ENCODE assay signal across 10 cellular contexts in genomic region chr7:33933611-33934281, GRCh38. TPM values are rescaled to one million over a fixed set of nuclear protein-coding genes. Genes with fewer than 3 reads are reported as not detected.
A peak's percentile ranks its signal among the peaks of the same experiment; 100 is the strongest.
DNase-seq lines count a peak whose midpoint lies in the region; TF ChIP-seq lines count a peak whose summit lies in the region.
"Had no signal": no experiment of that assay in that cellular context is flagged by ENCODE, and none has a peak within 500 bp of the region (broad histone marks: within the 10 kb centered on the region; RNA-seq: fewer than 3 reads in every experiment).

No MANE protein-coding gene starts in this region.

- H3K4me1 ChIP-seq in Karpas-422 (ENCODE audit: low read length) = no peaks in the 10 kb centered on the region

- DNase-seq in ELF-1 (ENCODE audit: low read depth, low spot score) (peak; percentile 81), RKO (ENCODE audit: low spot score) (peak; percentile 92), epithelial cell of proximal tubule (ENCODE audit: low read depth) (peak; percentile 66), retina (peak; percentile 25), DMS153 treated with DMSO at 0.1 percent for 48 hours (lab: John Stamatoyannopoulos, UW; ENCODE audit: unreplicated experiment) (no peak), Karpas-422 (no peak), SHP77 (lab: John Stamatoyannopoulos, UW) (no peak)
- no peak for DNase-seq in activated CD4-positive, alpha-beta T cell treated with anti-CD3 and anti-CD28 coated beads for 1 hour

- H3K9me2 ChIP-seq in Karpas-422 (replicated peaks; ENCODE audit: insufficient read depth, low read length) = no peaks in the 10 kb centered on the region

- no peaks in the 10 kb centered on the region for H4K20me1 ChIP-seq in Karpas-422 (ENCODE audit: insufficient read depth, low read depth, low read length)

- no peak overlapping the region for H3K4me2 ChIP-seq in Karpas-422 (ENCODE audit: low read depth, low read length, poor library complexity, severe bottlenecking)

- no peak overlapping the region for H2AFZ ChIP-seq in Karpas-422 (ENCODE audit: low read length)

- TF ChIP-seq CTCF in epithelial cell of proximal tubule (conservative IDR thresholded peaks at IDR 0.05; ENCODE audit: low read depth, low read length) = no peak

- no peaks in the 10 kb centered on the region for H3K79me2 ChIP-seq in Karpas-422 (ENCODE audit: low read length)

- no peak overlapping the region for H3K4me3 ChIP-seq in epithelial cell of proximal tubule (ENCODE audit: low read depth, low read length)
- H3K4me3 ChIP-seq in Karpas-422 (ENCODE audit: low read length) = no peak overlapping the region
- H3K4me3 ChIP-seq: K562 had no signal

- no peaks in the 10 kb centered on the region for H3K36me3 ChIP-seq in Karpas-422 (ENCODE audit: insufficient read depth, low read length)
- H3K36me3 ChIP-seq: heart left ventricle had no signal

- no peaks in the 10 kb centered on the region for H3K9me3 ChIP-seq in Karpas-422 (ENCODE audit: low read length)
- H3K9me3 ChIP-seq: heart left ventricle had no signal

- no peak overlapping the region for H3K9ac ChIP-seq in Karpas-422 (ENCODE audit: low read length)

- no peak overlapping the region for H3K27ac ChIP-seq in Karpas-422 (ENCODE audit: low read length)
- H3K27ac ChIP-seq: heart left ventricle had no signal

- H3K27me3 ChIP-seq in Karpas-422 (ENCODE audit: low read length) = no peaks in the 10 kb centered on the region
- H3K27me3 ChIP-seq: heart left ventricle had no signal

RNA-seq across cellular contexts. Expression of gene BMPER, which starts 28.4 kb away (rescaled TPM):
- 0.29 TPM in 2 replicates for total RNA-seq in epithelial cell of proximal tubule
- not detected in 2 replicates for total RNA-seq in Karpas-422 (2014; rRNA removed; shearing (Covaris generic); ENCODE audit: low replicate concordance)
- total RNA-seq: K562 had no signal

Comparison
In these comparisons a context has a peak if more than half of its experiments do, and no peak if none do; other contexts are left out.
1. DNase-seq: peak in ELF-1 (single experiment), RKO (single experiment), epithelial cell of proximal tubule (single experiment) and retina (single experiment); none in DMS153 treated with DMSO at 0.1 percent for 48 hours (single experiment), Karpas-422 (single experiment), activated CD4-positive, alpha-beta T cell treated with anti-CD3 and anti-CD28 coated beads for 1 hour (single experiment) and SHP77 (0 of 2).